In the genomic region with DNA sequence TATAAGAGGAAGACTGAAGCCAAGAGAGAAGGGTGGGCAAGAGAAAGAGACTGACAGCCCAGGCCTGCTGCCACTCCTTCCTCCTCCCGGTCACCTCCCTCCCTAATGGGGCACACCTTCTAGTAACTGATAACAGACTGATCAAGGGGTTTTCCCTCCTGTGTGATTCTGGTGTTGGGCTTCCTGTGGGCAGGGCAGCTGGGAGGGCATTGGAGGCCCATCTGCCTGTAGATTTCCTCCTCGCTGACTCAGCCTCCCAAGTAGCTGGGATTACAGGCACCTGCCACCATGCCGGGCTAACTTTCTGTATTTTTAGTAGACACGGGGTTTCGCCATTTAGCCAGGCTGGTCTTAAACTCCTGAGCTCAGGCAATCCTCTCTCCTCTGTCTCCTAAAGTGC, we compare ENCODE assay signal across 12 cellular contexts. TPM values are rescaled to one million over a fixed set of nuclear protein-coding genes. Genes with fewer than 3 reads are reported as not detected.
DNase-seq lines count a peak whose midpoint lies in the region; ATAC-seq and TF ChIP-seq lines count a peak whose summit lies in the region.
"Had no signal": no experiment of that assay in that cellular context is flagged by ENCODE, and none has a peak within 500 bp of the region (broad histone marks: within the 10 kb centered on the region; RNA-seq: fewer than 3 reads in every experiment).

No MANE protein-coding gene starts in this region.

- H3K9me3 ChIP-seq in mucosa of descending colon, result no peaks in the 10 kb centered on the region
- H3K9me3 ChIP-seq: SJSA1 had no signal

- TF ChIP-seq CTCF in mucosa of descending colon (IDR thresholded peaks at IDR 0.05), result no peak

- ATAC-seq in mucosa of descending colon, result peak; percentile 85
- no peak for ATAC-seq in GM18870 (IDR thresholded peaks at IDR 0.05; ENCODE audit: unreplicated experiment)

- no peaks in the 10 kb centered on the region for H3K36me3 ChIP-seq in mucosa of descending colon (ENCODE audit: low read depth)
- H3K36me3 ChIP-seq: SJSA1 had no signal

- peaks cover 25% of the 10 kb centered on the region for H3K4me1 ChIP-seq in mucosa of descending colon (ENCODE audit: low read depth)

- no peak overlapping the region for H3K4me3 ChIP-seq in mucosa of descending colon
- H3K4me3 ChIP-seq: lung, SJSA1 had no signal

- intact Hi-C loops in mucosa of descending colon (cut with DNase I, micrococcal nuclease), result no loop called here

- DNase-seq in NCI-H82 (lab: John Stamatoyannopoulos, UW) (peak; percentile 34), NCI-H82 treated with DMSO at 0.1 percent for 48 hours (lab: John Stamatoyannopoulos, UW; ENCODE audit: unreplicated experiment) (no peak), HK-2 (ENCODE audit: unreplicated experiment) (peak; percentile 40), mucosa of descending colon (peak; percentile 66 to 73 (median 72)), foreskin melanocyte (no peak), SKM-1 treated with dmso at 0.1 percent for 144 hours (lab: John Stamatoyannopoulos, UW; ENCODE audit: unreplicated experiment) (no peak)
- peak; percentile 48 for DNase-seq in activated CD4-positive, CD25-positive, alpha-beta regulatory T cell treated with anti-CD3 and anti-CD28 coated beads, Interleukin-2, amount 50 U/mL, for 72 hours
- DNase-seq: GDM1 had no signal

RNA-seq across cellular contexts. Expression of gene CA4, which starts 16.2 kb away (rescaled TPM):
- total RNA-seq in mucosa of descending colon, result 100 to 1,000 TPM; 177 to 725 (median 673) TPM
- total RNA-seq: A673, SJSA1 had no signal

Comparison
In these comparisons a context has a peak if more than half of its experiments do, and no peak if none do; other contexts are left out.
1. DNase-seq: peak in NCI-H82 (single experiment), HK-2 (single experiment), activated CD4-positive, CD25-positive, alpha-beta regulatory T cell treated with anti-CD3 and anti-CD28 coated beads, Interleukin-2, amount 50 U/mL, for 72 hours (single experiment) and mucosa of descending colon (3 of 3); none in NCI-H82 treated with DMSO at 0.1 percent for 48 hours (single experiment), foreskin melanocyte (single experiment) and SKM-1 treated with dmso at 0.1 percent for 144 hours (single experiment).